Comparison of ENCODE assay signal across 22 cellular contexts in the genomic region with DNA sequence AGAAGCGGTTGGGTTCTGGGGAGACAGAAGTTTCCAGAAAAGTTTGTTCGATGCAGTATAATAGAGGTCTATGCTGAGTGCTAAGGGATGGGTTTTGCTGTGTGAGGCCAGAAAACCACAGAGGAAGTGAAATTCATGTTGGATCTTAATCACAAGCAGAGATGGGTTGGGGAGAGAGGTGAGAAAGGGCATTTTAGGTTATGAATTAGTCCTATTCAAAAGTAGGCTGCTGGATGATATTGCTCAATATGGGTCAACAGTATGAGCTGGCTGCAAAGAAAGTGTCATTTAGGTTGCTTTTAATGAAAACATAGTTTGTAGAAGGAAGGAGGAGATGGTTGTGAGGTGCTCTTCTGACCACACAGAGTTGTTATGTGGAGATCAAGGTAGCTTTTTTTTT.
"Had no signal": no experiment of that assay in that cellular context is flagged by ENCODE, and none has a peak within 500 bp of the region (broad histone marks: within the 10 kb centered on the region; RNA-seq: fewer than 3 reads in every experiment).

No MANE protein-coding gene starts in this region.

- H3K36me3 Mint-ChIP-seq: activated naive CD8-positive, alpha-beta T cell had no signal

- H3K9ac ChIP-seq: KMS-11 had no signal

- ATAC-seq: activated CD4-positive, CD25-positive, alpha-beta regulatory T cell treated with anti-CD3 and anti-CD28 coated beads, Interleukin-2, amount 50 U/mL, for 24 hours; activated CD8-positive, alpha-beta T cell treated with anti-CD3 and anti-CD28 coated beads for 36 hours; Right ventricle myocardium inferior had no signal

- H3K4me3 Mint-ChIP-seq: activated CD8-positive, alpha-beta T cell treated with anti-CD3 and anti-CD28 coated beads for 36 hours; activated naive CD4-positive, alpha-beta T cell treated with anti-CD3 and anti-CD28 coated beads for 36 hours; activated naive CD8-positive, alpha-beta T cell had no signal

- H3K4me2 ChIP-seq: KMS-11 had no signal

- H3K4me3 ChIP-seq: cardiac muscle cell, MG63, SK-N-MC had no signal

- H3K9me3 Mint-ChIP-seq: activated CD8-positive, alpha-beta T cell treated with anti-CD3 and anti-CD28 coated beads for 36 hours; activated naive CD4-positive, alpha-beta T cell treated with anti-CD3 and anti-CD28 coated beads for 36 hours had no signal

- H3K27me3 ChIP-seq: brain microvascular endothelial cell, cardiac muscle cell, MG63 had no signal

- H3K27ac ChIP-seq: brain microvascular endothelial cell, cardiac muscle cell, KMS-11, SK-N-MC had no signal

- DNase-seq: activated CD4-positive, alpha-beta T cell treated with anti-CD3 and anti-CD28 coated beads for 4 hours; activated CD8-positive, alpha-beta memory T cell treated with anti-CD3 and anti-CD28 coated beads, Interleukin-2, amount 50 U/mL, for 48 hours; activated CD8-positive, alpha-beta T cell treated with anti-CD3 and anti-CD28 coated beads for 36 hours; activated effector memory CD4-positive, alpha-beta T cell treated with anti-CD3 and anti-CD28 coated beads, Interleukin-2, amount 50 U/mL, for 16 hours; activated naive CD4-positive, alpha-beta T cell treated with anti-CD3 and anti-CD28 coated beads for 36 hours; activated T-cell treated with anti-CD3 and anti-CD28 coated beads, Interleukin-2, amount 50 U/mL, for 1 hour; brain microvascular endothelial cell; MG63; NCI-H1092 treated with DMSO at 0.1 percent for 48 hours; NCI-H1436; NCI-H1694 treated with DMSO at 0.1 percent for 48 hours; NCI-H2029 treated with DMSO at 0.1 percent for 48 hours; NCI-H510A treated with DMSO at 0.1 percent for 48 hours; NCI-H69; RPMI8226; T-helper 1 cell had no signal

- H3K27ac Mint-ChIP-seq: activated CD8-positive, alpha-beta T cell treated with anti-CD3 and anti-CD28 coated beads for 36 hours; activated naive CD4-positive, alpha-beta T cell treated with anti-CD3 and anti-CD28 coated beads for 36 hours; activated naive CD8-positive, alpha-beta T cell had no signal

- H3K9me3 ChIP-seq: MG63 had no signal

- H3K36me3 ChIP-seq: brain microvascular endothelial cell, cardiac muscle cell, MG63 had no signal
